Comparison of ENCODE assay signal across 8 cellular contexts in genomic region chr10:125895130-125896087, GRCh38. TPM values are rescaled to one million over a fixed set of nuclear protein-coding genes. Genes with fewer than 3 reads are reported as not detected.
DNase-seq lines count a peak whose midpoint lies in the region; ATAC-seq and TF ChIP-seq lines count a peak whose summit lies in the region.
"Not testable (repeated sequence)": the region's sequence is repeated elsewhere in the genome, so short reads cannot be mapped to it uniquely, and the experiment has no call there.

No MANE protein-coding gene starts in this region.

- H2AK5ac ChIP-seq in mesendoderm (ENCODE audit: low read length), result not testable (repeated sequence)

- not testable (repeated sequence) for H3K23ac ChIP-seq in mesendoderm (ENCODE audit: low read length)

- H2BK120ac ChIP-seq in mesendoderm (ENCODE audit: low read depth, low read length), result not testable (repeated sequence)

- H3K18ac ChIP-seq in mesendoderm (ENCODE audit: low read length), result peak overlapping the region; percentile 75

- H3K36me3 ChIP-seq in BLaER1; mesendoderm (ENCODE audit: control insufficient read depth, insufficient read depth, low read length): not testable (repeated sequence)

- H3K79me2 ChIP-seq in mesendoderm (ENCODE audit: control insufficient read depth, insufficient read depth, low read length), result not testable (repeated sequence)

- peak overlapping the region; percentile 74 for H3K27ac ChIP-seq in BLaER1
- H3K27ac ChIP-seq in mesendoderm (ENCODE audit: low read depth, low read length), result peak overlapping the region; percentile 92

- WGBS in mesendoderm (ENCODE audit: extremely low coverage, insufficient coverage, low lambda C conversion rate), result no CpG with 5 or more reads among the region's 50 CpGs

- peak overlapping the region; percentile 81 for H3K4me2 ChIP-seq in BLaER1
- H3K4me2 ChIP-seq in mesendoderm (ENCODE audit: low read length), result peak overlapping the region; percentile 7

- not testable (repeated sequence) for H4K5ac ChIP-seq in mesendoderm (ENCODE audit: low read length)

- H3K4me3 ChIP-seq in BLaER1, result peak overlapping the region; percentile 92
- peak overlapping the region; percentile 86 for H3K4me3 ChIP-seq in epithelial cell of proximal tubule (ENCODE audit: low read depth, low read length)
- H3K4me3 ChIP-seq in mesendoderm (ENCODE audit: low read length), result peak overlapping the region; percentile 54

- not testable (repeated sequence) for H2BK5ac ChIP-seq in mesendoderm (ENCODE audit: low read length)

- H4K8ac ChIP-seq in mesendoderm (ENCODE audit: low read depth, low read length), result not testable (repeated sequence)

- not testable (repeated sequence) for TF ChIP-seq CTCF in epithelial cell of proximal tubule (conservative IDR thresholded peaks at IDR 0.05; ENCODE audit: low read depth, low read length)

- not testable (repeated sequence) for H3K79me1 ChIP-seq in mesendoderm (ENCODE audit: low read length)

- not testable (repeated sequence) for H3K4ac ChIP-seq in mesendoderm (ENCODE audit: low read depth, low read length)

- ATAC-seq in GM19452 (IDR thresholded peaks at IDR 0.05; ENCODE audit: unreplicated experiment), result peak; percentile 61
- peak; percentile 57 for ATAC-seq in HG03354 (IDR thresholded peaks at IDR 0.05; ENCODE audit: poor library complexity, severe bottlenecking, unreplicated experiment)

- H3K9me3 ChIP-seq in BLaER1, result not testable (repeated sequence)

- peak overlapping the region; percentile 56 for H3K56ac ChIP-seq in mesendoderm (ENCODE audit: low read length)

- not testable (repeated sequence) for H3K4me1 ChIP-seq in BLaER1; mesendoderm (ENCODE audit: control insufficient read depth, low read depth, low read length)

- not testable (repeated sequence) for H2BK15ac ChIP-seq in mesendoderm (replicated peaks; ENCODE audit: low read depth)

- DNase-seq in RKO (ENCODE audit: low spot score) (peak; percentile 63), activated T-helper 1 cell treated with Interleukin-2 at 50 U/mL for 16 hours (ENCODE audit: low read depth) (peak; percentile 4), mesendoderm (peak; percentile 93)
- not testable (repeated sequence) for DNase-seq in epithelial cell of proximal tubule (ENCODE audit: low read depth)
- peak; percentile 21 to 34 for DNase-seq in stimulated activated CD4-positive, alpha-beta T cell treated with anti-CD3 and anti-CD28 coated beads, Interleukin-4, amount 100 ng/mL, for 4 hours

- H3K27me3 ChIP-seq in BLaER1; mesendoderm (ENCODE audit: insufficient read depth, low read length, poor library complexity): not testable (repeated sequence)

- peaks cover 12% of the 10 kb centered on the region; the same call in 1 of the 2 replicates for H4K20me1 ChIP-seq in BLaER1

- H3K9ac ChIP-seq in BLaER1 (peak overlapping the region; percentile 85), mesendoderm (ENCODE audit: low read length) (peak overlapping the region; percentile 63)

RNA-seq across cellular contexts. Expression of gene FANK1, which starts 1.0 kb away (rescaled TPM):
- 2.8 and 9.2 TPM in 2 replicates for total RNA-seq in epithelial cell of proximal tubule
- polyA plus RNA-seq in mesendoderm (2013, experiment 1 of 2), result 0.39 TPM
- polyA plus RNA-seq in mesendoderm (2013, experiment 2 of 2), result 0.66 TPM

RNA-seq across cellular contexts. Expression of gene DHX32, which starts 14.3 kb away (rescaled TPM):
- 29.6 and 38.8 TPM in 2 replicates for total RNA-seq in epithelial cell of proximal tubule
- 8.4 TPM for polyA plus RNA-seq in mesendoderm (2013, experiment 1 of 2)
- 8.0 TPM for polyA plus RNA-seq in mesendoderm (2013, experiment 2 of 2)
